29 cellular contexts compared by ENCODE assay signal in the genomic region with DNA sequence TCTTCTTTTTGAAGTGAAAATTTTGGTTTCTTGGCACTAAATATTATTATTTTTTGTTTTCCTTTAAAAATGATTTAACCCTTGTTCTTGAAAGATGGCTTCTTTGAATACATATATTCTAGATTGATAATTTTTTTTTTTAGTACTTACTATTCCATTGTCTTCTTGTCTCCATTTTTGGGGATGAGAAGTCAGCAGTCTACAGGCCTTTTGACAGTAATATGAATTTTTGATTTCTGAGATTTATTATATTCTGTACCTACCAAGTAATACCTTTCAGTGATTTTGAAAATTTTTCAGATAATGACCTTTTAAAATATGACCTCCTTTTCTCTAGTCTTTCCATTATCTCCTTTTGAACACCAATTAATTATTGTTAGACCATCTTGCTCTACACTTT.
"Had no signal": no experiment of that assay in that cellular context is flagged by ENCODE, and none has a peak within 500 bp of the region (broad histone marks: within the 10 kb centered on the region; RNA-seq: fewer than 3 reads in every experiment).

No MANE protein-coding gene starts in this region.

- H3K4me3 ChIP-seq: stomach, suprapubic skin, testis, thoracic aorta, thyroid gland, tibial artery, tibial nerve, transverse colon, upper lobe of left lung, upper lobe of right lung, uterus, vagina had no signal

- H3K4me1 Mint-ChIP-seq: stimulated activated effector memory CD8-positive, alpha-beta T cell treated with anti-CD3 and anti-CD28 coated beads, Interleukin-12 subunit alpha, Interleukin-12 subunit beta, amount 100 ng/mL, for 72 hours; stimulated activated memory B cell treated with anti-CD40 and anti-IgM and Interleukin-4, amounts not matched to agents 10 μg/mL and 1 μg/mL and 100 μg/mL, for 72 hours; stimulated activated naive B cell treated with anti-CD40 and anti-IgM and Interleukin-4, amounts not matched to agents 10 μg/mL and 1 μg/mL and 100 μg/mL, for 72 hours; stimulated activated naive CD8-positive, alpha-beta T cell treated with anti-CD3 and anti-CD28 coated beads, Interleukin-15, amount 100 ng/mL, for 72 hours had no signal

- ATAC-seq: stimulated activated effector memory CD8-positive, alpha-beta T cell treated with anti-CD3 and anti-CD28 coated beads, Interleukin-12 subunit alpha, Interleukin-12 subunit beta, amount 100 ng/mL, for 72 hours; stimulated activated memory B cell treated with anti-CD40 and anti-IgM and Interleukin-4, amounts not matched to agents 10 μg/mL and 1 μg/mL and 100 μg/mL, for 72 hours; stimulated activated naive B cell treated with anti-CD40 and anti-IgM and Interleukin-4, amounts not matched to agents 10 μg/mL and 1 μg/mL and 100 μg/mL, for 72 hours; stimulated activated naive CD8-positive, alpha-beta T cell treated with anti-CD3 and anti-CD28 coated beads, Interleukin-15, amount 100 ng/mL, for 72 hours; stimulated activated naive CD8-positive, alpha-beta T cell treated with anti-CD3 and anti-CD28 coated beads, Interleukin-15, Interleukin-2, amounts not matched to agents 100 U/mL and 50 U/mL, for 24 hours; upper lobe of right lung had no signal

- FAIRE-seq: urothelium cell line had no signal

- H3K9me3 ChIP-seq: testis, thoracic aorta, thyroid gland, upper lobe of left lung, upper lobe of right lung, vagina had no signal

- H3K4me3 Mint-ChIP-seq: stimulated activated effector memory CD8-positive, alpha-beta T cell treated with anti-CD3 and anti-CD28 coated beads, Interleukin-12 subunit alpha, Interleukin-12 subunit beta, amount 100 ng/mL, for 72 hours; stimulated activated memory B cell treated with anti-CD40 and anti-IgM and Interleukin-4, amounts not matched to agents 10 μg/mL and 1 μg/mL and 100 μg/mL, for 72 hours; stimulated activated naive B cell treated with anti-CD40 and anti-IgM and Interleukin-4, amounts not matched to agents 10 μg/mL and 1 μg/mL and 100 μg/mL, for 72 hours; stimulated activated naive CD8-positive, alpha-beta T cell treated with anti-CD3 and anti-CD28 coated beads, Interleukin-15, amount 100 ng/mL, for 72 hours; stimulated activated naive CD8-positive, alpha-beta T cell treated with anti-CD3 and anti-CD28 coated beads, Interleukin-15, Interleukin-2, amounts not matched to agents 100 ng/mL and 50 ng/mL, for 24 hours; type B pancreatic cell had no signal

- H3K27ac ChIP-seq: stomach, suprapubic skin, testis, thoracic aorta, thyroid gland, tibial artery, tibial nerve, transverse colon, upper lobe of left lung, upper lobe of right lung, uterus, vagina had no signal

- H3K27me3 ChIP-seq: suprapubic skin, testis, thyroid gland, tibial artery, tibial nerve, transverse colon, upper lobe of left lung, upper lobe of right lung, uterus, vagina had no signal

- H3K27me3 Mint-ChIP-seq: stimulated activated memory B cell treated with anti-CD40 and anti-IgM and Interleukin-4, amounts not matched to agents 10 μg/mL and 1 μg/mL and 100 μg/mL, for 72 hours; stimulated activated naive CD8-positive, alpha-beta T cell treated with anti-CD3 and anti-CD28 coated beads, Interleukin-15, amount 100 ng/mL, for 72 hours; stimulated activated naive CD8-positive, alpha-beta T cell treated with anti-CD3 and anti-CD28 coated beads, Interleukin-15, Interleukin-2, amounts not matched to agents 100 ng/mL and 50 ng/mL, for 24 hours had no signal

- H3K4me1 ChIP-seq: stomach, suprapubic skin, testis, thyroid gland, tibial artery, tibial nerve, transverse colon, upper lobe of left lung, upper lobe of right lung, uterus, vagina had no signal

- DNase-seq: stimulated activated CD4-positive, alpha-beta T cell treated with anti-CD3 and anti-CD28 coated beads, Interleukin-2, amount 100 ng/mL, for 48 hours; stimulated activated CD4-positive, alpha-beta T cell treated with anti-CD3 and anti-CD28 coated beads, Interleukin-4, amount 100 ng/mL, for 1 hour; stimulated activated CD4-positive, alpha-beta T cell treated with anti-CD3 and anti-CD28 coated beads, Interleukin-4, amount 100 ng/mL, for 24 hours; stimulated activated CD4-positive, alpha-beta T cell treated with anti-CD3 and anti-CD28 coated beads, Interleukin-4, amount 100 ng/mL, for 4 hours; stimulated activated CD8-positive, alpha-beta memory T cell treated with anti-CD3 and anti-CD28 coated beads, Interleukin-4, amount 100 ng/mL, for 48 hours; stimulated activated naive B cell treated with anti-CD40 and anti-IgM and Interleukin-4, amounts not matched to agents 10 μg/mL and 1 μg/mL and 100 μg/mL, for 72 hours; stimulated activated naive CD4-positive, alpha-beta T cell; stimulated activated naive CD4-positive, alpha-beta T cell treated with Interleukin-2 at 50 U/mL for 16 hours; stimulated activated naive CD8-positive, alpha-beta T cell treated with anti-CD3 and anti-CD28 coated beads, Interleukin-15, amount 100 ng/mL, for 72 hours; stimulated activated naive CD8-positive, alpha-beta T cell treated with anti-CD3 and anti-CD28 coated beads, Interleukin-15, Interleukin-2, amounts not matched to agents 100 U/mL and 50 U/mL, for 24 hours; stomach; substantia nigra; testis; thyroid gland; tibial artery; transverse colon; trophoblast cell; upper lobe of left lung; upper lobe of right lung; uterus had no signal

- H3K36me3 Mint-ChIP-seq: stimulated activated effector memory CD8-positive, alpha-beta T cell treated with anti-CD3 and anti-CD28 coated beads, Interleukin-12 subunit alpha, Interleukin-12 subunit beta, amount 100 ng/mL, for 72 hours; stimulated activated memory B cell treated with anti-CD40 and anti-IgM and Interleukin-4, amounts not matched to agents 10 μg/mL and 1 μg/mL and 100 μg/mL, for 72 hours; stimulated activated naive B cell treated with anti-CD40 and anti-IgM and Interleukin-4, amounts not matched to agents 10 μg/mL and 1 μg/mL and 100 μg/mL, for 72 hours; type B pancreatic cell had no signal

- H3K36me3 ChIP-seq: stomach, suprapubic skin, thoracic aorta, thyroid gland, tibial artery, tibial nerve, transverse colon, upper lobe of left lung, upper lobe of right lung, uterus, vagina had no signal

- H3K27ac Mint-ChIP-seq: stimulated activated effector memory CD8-positive, alpha-beta T cell treated with anti-CD3 and anti-CD28 coated beads, Interleukin-12 subunit alpha, Interleukin-12 subunit beta, amount 100 ng/mL, for 72 hours; stimulated activated memory B cell treated with anti-CD40 and anti-IgM and Interleukin-4, amounts not matched to agents 10 μg/mL and 1 μg/mL and 100 μg/mL, for 72 hours; stimulated activated naive B cell treated with anti-CD40 and anti-IgM and Interleukin-4, amounts not matched to agents 10 μg/mL and 1 μg/mL and 100 μg/mL, for 72 hours; stimulated activated naive CD8-positive, alpha-beta T cell treated with anti-CD3 and anti-CD28 coated beads, Interleukin-15, amount 100 ng/mL, for 72 hours; stimulated activated naive CD8-positive, alpha-beta T cell treated with anti-CD3 and anti-CD28 coated beads, Interleukin-15, Interleukin-2, amounts not matched to agents 100 ng/mL and 50 ng/mL, for 24 hours; type B pancreatic cell had no signal
